Comparison of ENCODE assay signal across 24 cellular contexts in genomic region chr2:126437016-126437415, GRCh38.
DNase-seq lines count a peak whose midpoint lies in the region; ATAC-seq and TF ChIP-seq lines count a peak whose summit lies in the region.
"Had no signal": no experiment of that assay in that cellular context is flagged by ENCODE, and none has a peak within 500 bp of the region (broad histone marks: within the 10 kb centered on the region; RNA-seq: fewer than 3 reads in every experiment).

No MANE protein-coding gene starts in this region.

- H3K27ac ChIP-seq in MM.1S (ENCODE audit: low read length) (peak overlapping the region; percentile 65; the same call in 1 of the 2 replicates), angular gyrus (ENCODE audit: low read depth, low read length) (peak overlapping the region; percentile 8), neural cell (ENCODE audit: low read length) (no peak overlapping the region), neural progenitor cell (no peak overlapping the region)
- H3K27ac ChIP-seq: 22Rv1; A549; BLaER1 treated with 17β-estradiol and CSF1 and Interleukin-3, amounts not matched to agents 10 nM and 100 nM; C4-2B had no signal

- peaks cover 6% of the 10 kb centered on the region for H3K27me3 Mint-ChIP-seq in neural progenitor cell (ENCODE audit: insufficient read depth, low read depth)
- H3K27me3 Mint-ChIP-seq: B cell had no signal

- peak; percentile 49 for TF ChIP-seq EP300 in neural cell (conservative IDR thresholded peaks at IDR 0.05; ENCODE audit: poor library complexity, severe bottlenecking)

- H3K27me3 ChIP-seq in MM.1S (replicated peaks; ENCODE audit: insufficient read depth, low read length) = no peaks in the 10 kb centered on the region
- H3K27me3 ChIP-seq in neural cell (ENCODE audit: insufficient read depth, low read depth, low read length) = no peaks in the 10 kb centered on the region
- no peaks in the 10 kb centered on the region for H3K27me3 ChIP-seq in neural progenitor cell
- H3K27me3 ChIP-seq: BLaER1 treated with 17β-estradiol and CSF1 and Interleukin-3, amounts not matched to agents 10 nM and 100 nM had no signal

- H3F3A ChIP-seq in MM.1S (ENCODE audit: insufficient read depth, low read length) (peaks cover 9% of the 10 kb centered on the region; the same call in 1 of the 2 replicates), neural cell (ENCODE audit: insufficient read depth, low read length, poor library complexity, severe bottlenecking) (no peaks in the 10 kb centered on the region), neural progenitor cell (ENCODE audit: low read depth) (no peaks in the 10 kb centered on the region)

- TF ChIP-seq RAD21 in neural cell (conservative IDR thresholded peaks at IDR 0.05) = no peak

- H3K4me1 ChIP-seq in MM.1S (ENCODE audit: low read length) (peaks cover 14% of the 10 kb centered on the region), neural progenitor cell (no peaks in the 10 kb centered on the region)
- H3K4me1 ChIP-seq: A549; BLaER1 treated with 17β-estradiol and CSF1 and Interleukin-3, amounts not matched to agents 10 nM and 100 nM had no signal

- H4K20me1 ChIP-seq in MM.1S (ENCODE audit: insufficient read depth, low read length) (no peaks in the 10 kb centered on the region), neural cell (ENCODE audit: insufficient read depth) (no peaks in the 10 kb centered on the region), neural progenitor cell (ENCODE audit: low read depth) (no peaks in the 10 kb centered on the region)
- H4K20me1 ChIP-seq: BLaER1 treated with 17β-estradiol and CSF1 and Interleukin-3, amounts not matched to agents 10 nM and 100 nM had no signal

- no peaks in the 10 kb centered on the region for H3K9me2 ChIP-seq in MM.1S (replicated peaks; ENCODE audit: insufficient read depth, low read length)
- H3K9me2 ChIP-seq in neural cell (ENCODE audit: insufficient read depth, low read length) = no peaks in the 10 kb centered on the region

- ATAC-seq in HG03571 (IDR thresholded peaks at IDR 0.05; ENCODE audit: unreplicated experiment) (no peak), GM18502 (IDR thresholded peaks at IDR 0.05; ENCODE audit: poor library complexity, unreplicated experiment) (no peak)
- ATAC-seq: A549, GM12878 had no signal

- no peaks in the 10 kb centered on the region for H3K4me1 Mint-ChIP-seq in neural progenitor cell
- H3K4me1 Mint-ChIP-seq: B cell; CD4-positive, alpha-beta memory T cell; CD8-positive, alpha-beta memory T cell had no signal

- no peak overlapping the region for H3K27ac Mint-ChIP-seq in neural progenitor cell
- H3K27ac Mint-ChIP-seq: B cell; CD4-positive, alpha-beta memory T cell; CD8-positive, alpha-beta memory T cell had no signal

- H2AFZ ChIP-seq in MM.1S (ENCODE audit: low read length) (no peak overlapping the region), neural cell (ENCODE audit: low read depth, low read length) (no peak overlapping the region), neural progenitor cell (replicated peaks) (no peak overlapping the region)

- H3K36me3 ChIP-seq in MM.1S (replicated peaks; ENCODE audit: insufficient read depth, low read length) (no peaks in the 10 kb centered on the region), neural cell (ENCODE audit: insufficient read depth, low read length) (no peaks in the 10 kb centered on the region), neural progenitor cell (no peaks in the 10 kb centered on the region)
- H3K36me3 ChIP-seq: BLaER1 treated with 17β-estradiol and CSF1 and Interleukin-3, amounts not matched to agents 10 nM and 100 nM had no signal

- peak overlapping the region; percentile 40; the same call in 1 of the 2 replicates for H3K4me2 ChIP-seq in MM.1S (ENCODE audit: low read depth, low read length)
- H3K4me2 ChIP-seq in neural cell (ENCODE audit: low read length) = no peak overlapping the region
- H3K4me2 ChIP-seq in neural progenitor cell = no peak overlapping the region
- H3K4me2 ChIP-seq: A549; BLaER1 treated with 17β-estradiol and CSF1 and Interleukin-3, amounts not matched to agents 10 nM and 100 nM had no signal

- DNase-seq in MM.1S = no peak
- peak; percentile 30 for DNase-seq in putamen (ENCODE audit: low spot score)
- no peak for DNase-seq in neural progenitor cell (ENCODE audit: low spot score)
- DNase-seq: AML-193; CD4-positive, alpha-beta memory T cell; CD8-positive, alpha-beta memory T cell; COR-L47; DMS 273 treated with DMSO at 0.1 percent for 48 hours; DMS153; DMS53; DMS79; DND-41; EL; GDM1 had no signal

- H3K4me3 ChIP-seq in MM.1S (ENCODE audit: low read length) (no peak overlapping the region), neural cell (ENCODE audit: low read length) (no peak overlapping the region), neural progenitor cell (no peak overlapping the region)
- H3K4me3 ChIP-seq: A549; BLaER1 treated with 17β-estradiol and CSF1 and Interleukin-3, amounts not matched to agents 10 nM and 100 nM; GM12878 had no signal

- H3K9me3 ChIP-seq in MM.1S (replicated peaks; ENCODE audit: insufficient read depth, low read length) (no peaks in the 10 kb centered on the region), neural cell (ENCODE audit: low read length) (no peaks in the 10 kb centered on the region), neural progenitor cell (ENCODE audit: low read depth) (no peaks in the 10 kb centered on the region)
- H3K9me3 ChIP-seq: A549; BLaER1 treated with 17β-estradiol and CSF1 and Interleukin-3, amounts not matched to agents 10 nM and 100 nM had no signal

- H3K36me3 Mint-ChIP-seq in neural progenitor cell = no peaks in the 10 kb centered on the region
- H3K36me3 Mint-ChIP-seq: CD4-positive, alpha-beta memory T cell; CD8-positive, alpha-beta memory T cell had no signal

- H3K79me2 ChIP-seq in MM.1S (ENCODE audit: low read length) = no peaks in the 10 kb centered on the region
- no peaks in the 10 kb centered on the region for H3K79me2 ChIP-seq in neural cell (replicated peaks; ENCODE audit: insufficient read depth, low read length)
- H3K79me2 ChIP-seq in neural progenitor cell (ENCODE audit: low read depth) = no peaks in the 10 kb centered on the region

- no peaks in the 10 kb centered on the region for H3K9me3 Mint-ChIP-seq in neural progenitor cell
- H3K9me3 Mint-ChIP-seq: CD8-positive, alpha-beta memory T cell had no signal

- no peak for TF ChIP-seq CTCF in MM.1S (IDR thresholded peaks at IDR 0.05; ENCODE audit: low read length)
- TF ChIP-seq CTCF in neural cell (IDR thresholded peaks at IDR 0.05; ENCODE audit: poor library complexity, severe bottlenecking) = no peak
- TF ChIP-seq CTCF in neural progenitor cell (IDR thresholded peaks at IDR 0.05) = no peak

- H3K4me3 Mint-ChIP-seq in neural progenitor cell = no peak overlapping the region
- H3K4me3 Mint-ChIP-seq: B cell; CD4-positive, alpha-beta memory T cell; CD8-positive, alpha-beta memory T cell had no signal

- H3K9ac ChIP-seq in MM.1S (ENCODE audit: low read length) (no peak overlapping the region), neural cell (ENCODE audit: low read length) (no peak overlapping the region), neural progenitor cell (no peak overlapping the region)
- H3K9ac ChIP-seq: BLaER1 treated with 17β-estradiol and CSF1 and Interleukin-3, amounts not matched to agents 10 nM and 100 nM had no signal

TF ChIP-seq in neural cell, 6 proteins besides CTCF, POLR2A, EP300 and RAD21:
- TF ChIP-seq REST (IDR thresholded peaks at IDR 0.05; ENCODE audit: borderline replicate concordance) (no peak), SMC3 (conservative IDR thresholded peaks at IDR 0.05; ENCODE audit: poor library complexity) (no peak), TAF1 (IDR thresholded peaks at IDR 0.05; ENCODE audit: low read depth) (no peak), EZH2 (IDR thresholded peaks at IDR 0.05; ENCODE audit: borderline replicate concordance, insufficient read depth, low read length, poor library complexity, severe bottlenecking) (no peak), MXI1 (conservative IDR thresholded peaks at IDR 0.05; ENCODE audit: poor library complexity, severe bottlenecking) (no peak), POLR2AphosphoS5 (IDR thresholded peaks at IDR 0.05) (no peak)

Comparison
In these comparisons a context has a peak if more than half of its experiments do, and no peak if none do; other contexts are left out.
1. H3K27ac ChIP-seq: peak in MM.1S (single experiment) and angular gyrus (single experiment); none in neural cell (single experiment) and neural progenitor cell (single experiment).